ENCODE assay signal across 27 cellular contexts in the genomic region with DNA sequence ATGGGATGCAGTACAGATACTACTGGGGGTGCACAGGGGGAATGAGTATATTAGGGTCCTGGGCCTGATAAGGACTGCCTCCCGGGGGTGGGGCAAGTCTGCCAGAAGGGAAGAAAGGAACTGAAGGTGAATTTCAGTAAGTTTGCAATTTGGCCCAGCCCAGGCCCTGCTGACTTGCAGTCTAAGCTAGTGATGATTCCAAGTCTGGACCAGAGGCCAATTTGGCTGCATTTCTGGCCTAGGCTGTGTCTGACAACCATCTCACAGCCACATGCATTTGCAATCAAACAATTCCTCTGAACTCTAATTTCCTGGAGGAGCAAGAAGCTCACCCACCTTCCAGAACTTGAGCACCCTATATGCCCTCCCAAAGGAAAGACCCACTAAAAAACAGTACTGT.
"Had no signal": no experiment of that assay in that cellular context is flagged by ENCODE, and none has a peak within 500 bp of the region (broad histone marks: within the 10 kb centered on the region; RNA-seq: fewer than 3 reads in every experiment).

No MANE protein-coding gene starts in this region.

- H3K27ac ChIP-seq: colonic mucosa, epithelial cell of prostate, esophagus squamous epithelium, gastrocnemius medialis, neural progenitor cell, parathyroid adenoma, right atrium auricular region, stomach, tibial artery had no signal

- H3K36me3 ChIP-seq: colonic mucosa, esophagus squamous epithelium, gastrocnemius medialis, neural progenitor cell, right atrium auricular region, stomach, tibial artery had no signal

- H3K9me3 ChIP-seq: colonic mucosa, esophagus squamous epithelium, gastrocnemius medialis, right atrium auricular region, stomach, tibial artery had no signal

- H2AFZ ChIP-seq: neural progenitor cell, parathyroid adenoma had no signal

- H3K4me3 ChIP-seq: colonic mucosa, esophagus squamous epithelium, gastrocnemius medialis, neural progenitor cell, right atrium auricular region, smooth muscle cell, stomach, tibial artery had no signal

- H3K9ac ChIP-seq: neural progenitor cell, parathyroid adenoma had no signal

- DNase-seq: activated CD4-positive, alpha-beta memory T cell treated with anti-CD3 and anti-CD28 coated beads for 36 hours; activated CD4-positive, alpha-beta T cell treated with anti-CD3 and anti-CD28 coated beads, Interleukin-2, amount 10 ng/mL, durations not matched to agents 24 days and 14 days; activated CD4-positive, CD25-positive, alpha-beta regulatory T cell treated with anti-CD3 and anti-CD28 coated beads, Interleukin-2, amount 50 U/mL, for 72 hours; activated CD8-positive, alpha-beta memory T cell treated with anti-CD3 and anti-CD28 coated beads, Interleukin-2, amount 50 U/mL, for 4 hours; activated gamma-delta T cell; activated naive CD4-positive, alpha-beta T cell treated with anti-CD3 and anti-CD28 coated beads, Interleukin-2, amount 50 U/mL, for 16 hours; activated naive CD8-positive, alpha-beta T cell treated with anti-CD3 and anti-CD28 coated beads, Interleukin-2, amount 50 U/mL, for 24 hours; activated T-cell treated with anti-CD3 and anti-CD28 coated beads, Interleukin-2, amount 50 U/mL, for 1 hour; colonic mucosa; effector CD8-positive, alpha-beta T cell; esophagus squamous epithelium; gastrocnemius medialis; hippocampal formation; kidney; left colon; natural killer cell; occipital lobe; stimulated activated CD4-positive, alpha-beta T cell treated with anti-CD3 and anti-CD28 coated beads, Interleukin-2, amount 100 ng/mL, for 24 hours; stimulated activated naive B cell treated with anti-CD40 and anti-IgM and Interleukin-4, amounts not matched to agents 10 μg/mL and 1 μg/mL and 100 μg/mL, for 72 hours; stomach; T-helper 9 cell; tibial artery had no signal

- H3K27me3 ChIP-seq: colonic mucosa, esophagus squamous epithelium, gastrocnemius medialis, neural progenitor cell, right atrium auricular region, stomach had no signal

- H3K4me2 ChIP-seq: neural progenitor cell, smooth muscle cell had no signal

- H3K4me1 ChIP-seq: colonic mucosa, esophagus squamous epithelium, parathyroid adenoma, tibial artery had no signal

- H3K79me2 ChIP-seq: parathyroid adenoma had no signal
